Comparison of ENCODE assay signal across 12 cellular contexts in genomic region chr15:85946986-85947385, GRCh38.
DNase-seq lines count a peak whose midpoint lies in the region; ATAC-seq and TF ChIP-seq lines count a peak whose summit lies in the region.
"Had no signal": no experiment of that assay in that cellular context is flagged by ENCODE, and none has a peak within 500 bp of the region (broad histone marks: within the 10 kb centered on the region; RNA-seq: fewer than 3 reads in every experiment).

No MANE protein-coding gene starts in this region.

- H4K20me1 ChIP-seq in OCI-LY1 (ENCODE audit: insufficient read depth, low read length) (no peaks in the 10 kb centered on the region), Karpas-422 (ENCODE audit: insufficient read depth, low read depth, low read length) (no peaks in the 10 kb centered on the region)

- H2AFZ ChIP-seq in OCI-LY1 (ENCODE audit: low read length) (no peak overlapping the region), Karpas-422 (ENCODE audit: low read length) (no peak overlapping the region)

- H3K36me3 ChIP-seq in MG63 (no peaks in the 10 kb centered on the region), OCI-LY1 (ENCODE audit: insufficient read depth, low read length) (no peaks in the 10 kb centered on the region), testis (ENCODE audit: low read depth, missing control alignments) (no peaks in the 10 kb centered on the region), Karpas-422 (ENCODE audit: insufficient read depth, low read length) (no peaks in the 10 kb centered on the region)

- H3K9ac ChIP-seq in OCI-LY1 (ENCODE audit: low read length) (no peak overlapping the region), Karpas-422 (ENCODE audit: low read length) (no peak overlapping the region)

- DNase-seq in D341Med (ENCODE audit: low spot score): peak; percentile 76
- DNase-seq in MG63: peak; percentile 12
- no peak for DNase-seq in foreskin keratinocyte
- no peak for DNase-seq in testis
- no peak for DNase-seq in Karpas-422
- no peak for DNase-seq in activated effector memory CD4-positive, alpha-beta T cell treated with anti-CD3 and anti-CD28 coated beads, Interleukin-2, amount 50 U/mL, for 16 hours
- DNase-seq: CD8-positive, alpha-beta T cell; COR-L47; DMS79; GOT3; H9 had no signal

- H3K9me3 ChIP-seq in MG63: no peaks in the 10 kb centered on the region
- H3K9me3 ChIP-seq in OCI-LY1 (ENCODE audit: low read length): no peaks in the 10 kb centered on the region
- H3K9me3 ChIP-seq in testis: no peaks in the 10 kb centered on the region
- H3K9me3 ChIP-seq in Karpas-422 (ENCODE audit: low read length): no peaks in the 10 kb centered on the region

- 58 to 71% methylated on average over 3 of the region's 3 CpGs for WGBS in testis, 2 donors

- H3K4me2 ChIP-seq in OCI-LY1 (ENCODE audit: low read length): no peak overlapping the region
- H3K4me2 ChIP-seq in Karpas-422 (ENCODE audit: low read depth, low read length, poor library complexity, severe bottlenecking): no peak overlapping the region

- H3K27ac ChIP-seq in OCI-LY1 (ENCODE audit: low read depth, low read length, poor library complexity, severe bottlenecking): peak overlapping the region; percentile 99
- no peak overlapping the region for H3K27ac ChIP-seq in foreskin keratinocyte
- H3K27ac ChIP-seq in testis: no peak overlapping the region
- no peak overlapping the region for H3K27ac ChIP-seq in Karpas-422 (ENCODE audit: low read length)

- no peak for TF ChIP-seq POLR2A in testis (IDR thresholded peaks at IDR 0.05)

- no peaks in the 10 kb centered on the region for H3K9me2 ChIP-seq in OCI-LY1 (ENCODE audit: low read depth, low read length)
- H3K9me2 ChIP-seq in Karpas-422 (replicated peaks; ENCODE audit: insufficient read depth, low read length): no peaks in the 10 kb centered on the region

- ATAC-seq in foreskin keratinocyte: no peak
- ATAC-seq: CD8-positive, alpha-beta T cell had no signal

- H3K4me3 ChIP-seq in MG63 (no peak overlapping the region), OCI-LY1 (ENCODE audit: low read depth, low read length, poor library complexity, severe bottlenecking) (no peak overlapping the region), testis (no peak overlapping the region), Karpas-422 (ENCODE audit: low read length) (no peak overlapping the region)

- H3K27me3 ChIP-seq in MG63: peaks cover 6% of the 10 kb centered on the region; the same call in 1 of the 2 replicates
- no peaks in the 10 kb centered on the region for H3K27me3 ChIP-seq in OCI-LY1 (ENCODE audit: insufficient read depth, low read length)
- no peaks in the 10 kb centered on the region for H3K27me3 ChIP-seq in foreskin keratinocyte
- H3K27me3 ChIP-seq in testis: no peaks in the 10 kb centered on the region
- no peaks in the 10 kb centered on the region for H3K27me3 ChIP-seq in Karpas-422 (ENCODE audit: low read length)

- intact Hi-C loops in testis (cut with DNase I; ENCODE audit: low total_unique reads): no loop called here

- H3K79me2 ChIP-seq in OCI-LY1 (ENCODE audit: insufficient read depth, low read length): no peaks in the 10 kb centered on the region
- H3K79me2 ChIP-seq in Karpas-422 (ENCODE audit: low read length): no peaks in the 10 kb centered on the region

- no peak for TF ChIP-seq CTCF in OCI-LY1 (IDR thresholded peaks at IDR 0.05; ENCODE audit: low read length)
- no peak for TF ChIP-seq CTCF in foreskin keratinocyte (conservative IDR thresholded peaks at IDR 0.05)
- no peak for TF ChIP-seq CTCF in testis (IDR thresholded peaks at IDR 0.05)

- H3K4me1 ChIP-seq in OCI-LY1 (ENCODE audit: insufficient read depth, low read length, severe bottlenecking) (peaks cover 74% of the 10 kb centered on the region), foreskin keratinocyte (no peaks in the 10 kb centered on the region), testis (no peaks in the 10 kb centered on the region), Karpas-422 (ENCODE audit: low read length) (no peaks in the 10 kb centered on the region)

- H3F3A ChIP-seq in OCI-LY1 (ENCODE audit: insufficient read depth, low read length): no peaks in the 10 kb centered on the region

Comparison
In these comparisons a context has a peak if more than half of its experiments do, and no peak if none do; other contexts are left out.
1. DNase-seq: peak in D341Med (single experiment) and MG63 (single experiment); none in foreskin keratinocyte (0 of 2), testis (single experiment), Karpas-422 (single experiment) and activated effector memory CD4-positive, alpha-beta T cell treated with anti-CD3 and anti-CD28 coated beads, Interleukin-2, amount 50 U/mL, for 16 hours (single experiment).